ENCODE assay signal across 12 cellular contexts in genomic region chr21:32624726-32625125, GRCh38. TPM values are rescaled to one million over a fixed set of nuclear protein-coding genes. Genes with fewer than 3 reads are reported as not detected.
DNase-seq lines count a peak whose midpoint lies in the region; ATAC-seq, FAIRE-seq and TF ChIP-seq lines count a peak whose summit lies in the region.
"Had no signal": no experiment of that assay in that cellular context is flagged by ENCODE, and none has a peak within 500 bp of the region (broad histone marks: within the 10 kb centered on the region; RNA-seq: fewer than 3 reads in every experiment).

No MANE protein-coding gene starts in this region.

- TF ChIP-seq CTCF in endothelial cell of umbilical vein (IDR thresholded peaks at IDR 0.05; ENCODE audit: extremely low read depth in 1 of 2, insufficient read depth in 1 of 2, low read depth in 1 of 2, low read length in 2 of 2) (no peak), right lobe of liver (IDR thresholded peaks at IDR 0.05) (no peak)

- H3K9me1 ChIP-seq in endothelial cell of umbilical vein (replicated peaks; ENCODE audit: control insufficient read depth, extremely low read depth, insufficient read depth, low read length) = no peaks in the 10 kb centered on the region

- POLR2A ChIA-PET in endothelial cell of umbilical vein (lab: Charles Lee) = no interaction called here

- H3K27me3 ChIP-seq in endothelial cell of umbilical vein (ENCODE audit: control insufficient read depth in 2 of 2, insufficient read depth in 2 of 2, low read length in 2 of 2) = peaks cover 3 to 9% of the 10 kb centered on the region in 2 experiments
- H3K27me3 ChIP-seq in right lobe of liver = no peaks in the 10 kb centered on the region

- CTCF ChIA-PET in endothelial cell of umbilical vein (lab: Charles Lee) = interaction anchor here (1.2 kb wide), 1 partner anchor 45 kb away, joined by 3 read pairs; no protein-coding TSS in a partner anchor

- dilution Hi-C loops in endothelial cell of umbilical vein (cut with MboI; ENCODE audit: extremely low pct_ligation_motif_present, low sequenced_read_pairs) = no loop called here

- H3K4me1 ChIP-seq in endothelial cell of umbilical vein (ENCODE audit: control insufficient read depth, extremely low read depth, insufficient read depth, low read length) (no peaks in the 10 kb centered on the region), right lobe of liver (no peaks in the 10 kb centered on the region)

- FAIRE-seq in HTR-8/SVneo (lab: Jason Lieb, UNC) (no peak), endothelial cell of umbilical vein (lab: Jason Lieb, UNC) (no peak)
- FAIRE-seq: G401.6 had no signal

- TF ChIP-seq POLR2A in GM18505 (IDR thresholded peaks at IDR 0.05; ENCODE audit: borderline replicate concordance, extremely low read depth, insufficient read depth, insufficient read length) (no peak), endothelial cell of umbilical vein (IDR thresholded peaks at IDR 0.05; ENCODE audit: low read depth, low read length) (no peak), right lobe of liver (IDR thresholded peaks at IDR 0.05) (no peak)

- H3K9ac ChIP-seq in endothelial cell of umbilical vein (replicated peaks; ENCODE audit: extremely low read depth, insufficient read depth, low read length) = no peak overlapping the region

- H3K4me2 ChIP-seq in endothelial cell of umbilical vein (ENCODE audit: insufficient read depth, low read length) = no peak overlapping the region

- H3K36me3 ChIP-seq in endothelial cell of umbilical vein (ENCODE audit: control insufficient read depth in 2 of 2, extremely low read depth in 1 of 2, insufficient read depth in 2 of 2, low read length in 2 of 2) (no peaks in the 10 kb centered on the region), right lobe of liver (no peaks in the 10 kb centered on the region)

- no peak overlapping the region for H3K4me3 ChIP-seq in endothelial cell of umbilical vein (replicated peaks in 1 of 3; ENCODE audit: insufficient read depth in 1 of 3, low read depth in 1 of 3, low read length in 3 of 3)
- H3K4me3 ChIP-seq in right lobe of liver = no peak overlapping the region

- intact Hi-C loops in endothelial cell of umbilical vein (cut with micrococcal nuclease) (no loop called here), left ventricle myocardium superior (cut with micrococcal nuclease) (no loop called here), right lobe of liver (cut with DNase I) (no loop called here)

- no peak overlapping the region for H2AFZ ChIP-seq in endothelial cell of umbilical vein (ENCODE audit: low read depth, low read length)

- H3K79me2 ChIP-seq in endothelial cell of umbilical vein (ENCODE audit: control insufficient read depth, insufficient read depth, low read length) = no peaks in the 10 kb centered on the region

- no peaks in the 10 kb centered on the region for H4K20me1 ChIP-seq in endothelial cell of umbilical vein (replicated peaks; ENCODE audit: control insufficient read depth, extremely low read depth, insufficient read depth, low read length)

- peak; percentile 44 for DNase-seq in HTR-8/SVneo (ENCODE audit: insufficient read length, low spot score)
- no peak for DNase-seq in endothelial cell of umbilical vein (ENCODE audit: low read depth, low spot score)
- DNase-seq in left ventricle myocardium superior = no peak
- DNase-seq in nucleus accumbens (lab: John Stamatoyannopoulos, UW) = no peak
- DNase-seq in right lobe of liver = no peak
- no peak for DNase-seq in NCI-H526 treated with DMSO at 0.1 percent for 48 hours (lab: John Stamatoyannopoulos, UW)
- DNase-seq: activated naive CD4-positive, alpha-beta T cell treated with anti-CD3 and anti-CD28 coated beads, Interleukin-2, amount 50 U/mL, for 16 hours; retina; T-cell had no signal

- H3K9me3 ChIP-seq in endothelial cell of umbilical vein (replicated peaks; ENCODE audit: control insufficient read depth, insufficient read depth, low read length) (no peaks in the 10 kb centered on the region), right lobe of liver (no peaks in the 10 kb centered on the region)

- ATAC-seq in GM18505 (IDR thresholded peaks at IDR 0.05; ENCODE audit: unreplicated experiment) (peak; percentile 64), GM21825 (IDR thresholded peaks at IDR 0.05; ENCODE audit: unreplicated experiment) (peak; percentile 72), left ventricle myocardium superior (no peak), right lobe of liver (no peak)
- ATAC-seq: T-cell had no signal

- H3K27ac ChIP-seq in endothelial cell of umbilical vein (ENCODE audit: insufficient read depth, low read depth, low read length) = no peak overlapping the region
- H3K27ac ChIP-seq in right lobe of liver = no peak overlapping the region

- WGBS in right lobe of liver (ENCODE audit: insufficient coverage, low coverage, low lambda C conversion rate, missing lambda C conversion rate) = 38% methylated on average over 2 of the region's 2 CpGs

- BruUV-seq in endothelial cell of umbilical vein (replicated peaks; lab: Mats Ljungman, UMichigan) = no TSS peak

TF ChIP-seq in endothelial cell of umbilical vein, 7 proteins besides CTCF, POLR2A, EP300 and RAD21:
- TF ChIP-seq FOS (IDR thresholded peaks at IDR 0.05; ENCODE audit: borderline replicate concordance, insufficient read depth, low read length) (peak; percentile 5), POLR2AphosphoS5 (IDR thresholded peaks at IDR 0.05; ENCODE audit: insufficient read depth, low read depth, low read length) (no peak)

RNA-seq across cellular contexts. Expression of gene CFAP298, which starts 12.5 kb away (rescaled TPM):
- 36.0 and 44.1 TPM in 2 replicates for total RNA-seq in endothelial cell of umbilical vein
- 15.8 and 17.6 TPM in 2 replicates for polyA plus RNA-seq in endothelial cell of umbilical vein
- polyA plus RNA-seq in endothelial cell of umbilical vein (2011; cell fraction: cytosol; rRNA removed) = 20.4 and 22.2 TPM in 2 replicates
- 32.8 and 45.2 TPM in 2 replicates for polyA plus RNA-seq in endothelial cell of umbilical vein (2011; cell fraction: nucleus; rRNA removed)
- polyA plus RNA-seq in endothelial cell of umbilical vein (2012) = 42.4 and 47.6 TPM in 2 replicates
- polyA minus RNA-seq in endothelial cell of umbilical vein = 4.0 and 6.3 TPM in 2 replicates
- polyA minus RNA-seq in endothelial cell of umbilical vein (2011; cell fraction: cytosol; rRNA and poly(A)+ RNA removed) = 22.3 TPM
- polyA minus RNA-seq in endothelial cell of umbilical vein (2011; cell fraction: nucleus; rRNA and poly(A)+ RNA removed) = 10.5 and 10.9 TPM in 2 replicates
- total RNA-seq in left ventricle myocardium superior = 22.6 TPM
- total RNA-seq in right lobe of liver = 10 to 100 TPM in 5 of 6 experiments, 1 to 10 TPM in 1; 8.6 to 15.3 (median 11.6) TPM

RNA-seq across cellular contexts. Expression of gene TCP10L, which starts 39.4 kb away (rescaled TPM):
- not detected in 2 replicates for total RNA-seq in endothelial cell of umbilical vein
- 0.06 and 0.07 TPM in 2 replicates for polyA plus RNA-seq in endothelial cell of umbilical vein
- polyA plus RNA-seq in endothelial cell of umbilical vein (2011; cell fraction: cytosol; rRNA removed) = 0.21 and 0.22 TPM in 2 replicates
- 0.34 and 0.49 TPM in 2 replicates for polyA plus RNA-seq in endothelial cell of umbilical vein (2011; cell fraction: nucleus; rRNA removed)
- 0.52 and 0.54 TPM in 2 replicates for polyA plus RNA-seq in endothelial cell of umbilical vein (2012)
- polyA minus RNA-seq in endothelial cell of umbilical vein = 0.23 and 0.29 TPM in 2 replicates
- polyA minus RNA-seq in endothelial cell of umbilical vein (2011; cell fraction: cytosol; rRNA and poly(A)+ RNA removed) = 1.3 TPM
- not detected in 2 replicates for polyA minus RNA-seq in endothelial cell of umbilical vein (2011; cell fraction: nucleus; rRNA and poly(A)+ RNA removed)
- total RNA-seq in left ventricle myocardium superior = 2.9 TPM
- total RNA-seq in right lobe of liver = 1 to 10 TPM; 1.5 to 7.1 (median 3.8) TPM

Comparison
In these comparisons a context has a peak if more than half of its experiments do, and no peak if none do; other contexts are left out.
1. ATAC-seq: peak in GM18505 (single experiment) and GM21825 (single experiment); none in left ventricle myocardium superior (single experiment) and right lobe of liver (0 of 4).